Comparison of ENCODE assay signal across 32 cellular contexts in the genomic region with DNA sequence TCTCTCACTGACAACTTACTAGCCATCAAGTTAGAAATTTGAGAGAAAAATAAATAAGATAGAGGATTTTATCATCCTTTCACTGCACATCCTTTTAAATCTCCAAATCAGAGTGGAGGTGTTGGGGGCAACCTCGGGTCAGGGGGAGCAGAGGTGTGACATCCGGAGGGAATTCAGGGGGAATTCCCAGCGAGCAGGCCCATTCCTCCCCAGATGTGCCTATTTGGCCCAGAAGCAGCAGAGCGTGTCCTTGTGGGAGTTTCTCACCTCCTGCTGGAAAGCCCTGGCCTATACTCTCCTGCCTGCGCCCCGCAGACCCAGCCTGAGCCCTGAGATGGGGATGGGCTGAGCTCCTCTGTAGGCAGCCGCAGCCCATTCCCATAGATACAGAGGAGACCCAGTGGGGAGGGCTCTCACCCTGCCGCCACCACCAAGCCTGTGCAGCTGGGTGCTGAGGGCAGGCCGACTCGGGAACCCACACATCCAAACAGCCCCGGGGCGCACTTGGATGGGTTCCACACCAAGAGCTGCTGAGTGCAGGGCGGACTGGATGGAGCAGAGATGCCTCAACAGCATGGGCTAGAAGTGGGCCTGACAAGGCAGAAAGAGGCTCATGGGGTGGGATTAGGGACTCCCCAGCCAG.
DNase-seq lines count a peak whose midpoint lies in the region; ATAC-seq and TF ChIP-seq lines count a peak whose summit lies in the region.
"Had no signal": no experiment of that assay in that cellular context is flagged by ENCODE, and none has a peak within 500 bp of the region (broad histone marks: within the 10 kb centered on the region; RNA-seq: fewer than 3 reads in every experiment).

No MANE protein-coding gene starts in this region.

- H3K9me3 Mint-ChIP-seq in GM23338 (peaks cover 3% of the 10 kb centered on the region; the same call in 2 of the 3 replicates), nephron (peaks cover 5% of the 10 kb centered on the region)
- H3K9me3 Mint-ChIP-seq: T-helper 2 cell treated with Interferon-gamma antibody and Interleukin-4, amounts not matched to agents 5 μg/mL and 100 μg/mL, for 36 hours had no signal

- no peaks in the 10 kb centered on the region for H3K36me3 ChIP-seq in GM23338 (ENCODE audit: insufficient read depth)
- H3K36me3 ChIP-seq: adrenal gland; BLaER1 treated with 17β-estradiol and CSF1 and Interleukin-3, amounts not matched to agents 10 nM and 100 nM; breast epithelium; vagina had no signal

- H3K27me3 ChIP-seq in GM23338 (ENCODE audit: insufficient read depth): no peaks in the 10 kb centered on the region
- H3K27me3 ChIP-seq: adrenal gland; BLaER1 treated with 17β-estradiol and CSF1 and Interleukin-3, amounts not matched to agents 10 nM and 100 nM; breast epithelium; foreskin keratinocyte; vagina had no signal

- no peak overlapping the region for H3K27ac ChIP-seq in GM23338 (ENCODE audit: low read depth)
- H3K27ac ChIP-seq: adrenal gland, foreskin keratinocyte, psoas muscle, SK-N-MC had no signal

- no peaks in the 10 kb centered on the region for H4K20me1 ChIP-seq in GM23338 (replicated peaks; ENCODE audit: insufficient read depth)
- H4K20me1 ChIP-seq: BLaER1 treated with 17β-estradiol and CSF1 and Interleukin-3, amounts not matched to agents 10 nM and 100 nM had no signal

- H3K27ac Mint-ChIP-seq in GM23338 (no peak overlapping the region), nephron (peak overlapping the region; percentile 58 to 66 (median 58))
- H3K27ac Mint-ChIP-seq: T-helper 2 cell treated with Interferon-gamma antibody and Interleukin-4, amounts not matched to agents 5 μg/mL and 100 μg/mL, for 36 hours had no signal

- peaks cover 15% of the 10 kb centered on the region for H3K4me1 Mint-ChIP-seq in GM23338
- H3K4me1 Mint-ChIP-seq in nephron: peaks cover 24% of the 10 kb centered on the region

- no peak overlapping the region for H3K4me3 Mint-ChIP-seq in GM23338
- no peak overlapping the region for H3K4me3 Mint-ChIP-seq in nephron
- H3K4me3 Mint-ChIP-seq: activated T-cell treated with anti-CD3 and anti-CD28 coated beads, Interleukin-2, amount 50 U/mL, for 4 hours; T-helper 2 cell treated with Interferon-gamma antibody and Interleukin-4, amounts not matched to agents 5 μg/mL and 100 μg/mL, for 36 hours had no signal

- no peak overlapping the region for H3K4me2 ChIP-seq in GM23338

- peak; percentile 38; the same call in 2 of the 3 replicates for ATAC-seq in GM23338
- ATAC-seq: activated T-cell treated with anti-CD3 and anti-CD28 coated beads, Interleukin-2, amount 50 U/mL, for 4 hours; foreskin keratinocyte; psoas muscle had no signal

- peaks cover 21% of the 10 kb centered on the region for H3K9me2 ChIP-seq in GM23338 (ENCODE audit: insufficient read depth)

- H3K4me1 ChIP-seq in GM23338 (ENCODE audit: insufficient read depth): peaks cover 10% of the 10 kb centered on the region; the same call in 1 of the 2 replicates
- H3K4me1 ChIP-seq: adrenal gland, foreskin keratinocyte, psoas muscle had no signal

- H3K4me3 ChIP-seq in GM12864 (ENCODE audit: low read depth, low read length) (peak overlapping the region; percentile 24; the same call in 1 of the 2 replicates), GM23338 (no peak overlapping the region)
- H3K4me3 ChIP-seq: adrenal gland; BLaER1 treated with 17β-estradiol and CSF1 and Interleukin-3, amounts not matched to agents 10 nM and 100 nM; breast epithelium; psoas muscle; SK-N-MC; vagina had no signal

- H3F3A ChIP-seq in GM23338 (replicated peaks; ENCODE audit: low read depth): no peaks in the 10 kb centered on the region

- no peak overlapping the region for H2AFZ ChIP-seq in GM23338

- DNase-seq in GM12864 (ENCODE audit: low read depth) (no peak), GM23338 (ENCODE audit: low spot score) (no peak), M059J (ENCODE audit: low read depth) (peak; percentile 20), NCI-H2227 treated with DMSO at 0.1 percent for 48 hours (lab: John Stamatoyannopoulos, UW) (no peak), NCI-H524 (lab: John Stamatoyannopoulos, UW) (no peak), DMS153 (lab: John Stamatoyannopoulos, UW) (no peak), NCI-H2227 (lab: John Stamatoyannopoulos, UW; ENCODE audit: unreplicated experiment) (no peak)
- DNase-seq: activated CD4-positive, alpha-beta T cell treated with anti-CD3 and anti-CD28 coated beads for 4 hours; activated naive CD4-positive, alpha-beta T cell treated with Interleukin-2 at 50 U/mL for 16 hours; activated T-cell treated with anti-CD3 and anti-CD28 coated beads, Interleukin-2, amount 50 U/mL, for 4 hours; COR-L47; DMS79; effector CD8-positive, alpha-beta T cell; erythroblast; foreskin keratinocyte; HCEC 1CT; mammary epithelial cell; NCI-H1048; NCI-H1694 treated with DMSO at 0.1 percent for 48 hours; NCI-H2171; NCI-H526; nucleus accumbens; psoas muscle; RPMI8226; stimulated activated CD8-positive, alpha-beta memory T cell treated with anti-CD3 and anti-CD28 coated beads, Interleukin-4, amount 100 ng/mL, for 48 hours had no signal

- no peak for TF ChIP-seq CTCF in GM12864 (IDR thresholded peaks at IDR 0.05; ENCODE audit: low read depth, low read length, missing control alignments)
- no peak for TF ChIP-seq CTCF in GM23338 (conservative IDR thresholded peaks at IDR 0.05; ENCODE audit: low read depth in 2 of 2)
- no peak for TF ChIP-seq CTCF in nephron (IDR thresholded peaks at IDR 0.05; ENCODE audit: unreplicated experiment in 3 of 3)

- no peaks in the 10 kb centered on the region for H3K79me2 ChIP-seq in GM23338 (replicated peaks; ENCODE audit: insufficient read depth)

- H3K36me3 Mint-ChIP-seq in GM23338 (ENCODE audit: low read depth) (peaks cover 2% of the 10 kb centered on the region; the same call in 2 of the 3 replicates), nephron (ENCODE audit: low read depth) (peaks cover 4% of the 10 kb centered on the region)

- H3K27me3 Mint-ChIP-seq in GM23338 (ENCODE audit: insufficient read depth, low read depth, poor library complexity) (peaks cover 11% of the 10 kb centered on the region), nephron (ENCODE audit: low read depth) (peaks cover 3% of the 10 kb centered on the region)

TF ChIP-seq in GM23338, 12 proteins besides CTCF, POLR2A, EP300 and RAD21 (continues in another document):
- TF ChIP-seq CREB1 (CRISPR knock-in tag; IDR thresholded peaks at IDR 0.05; ENCODE audit: low read depth): no peak
- TF ChIP-seq ZNF331 (CRISPR knock-in tag; IDR thresholded peaks at IDR 0.05; ENCODE audit: low read depth): no peak
- TF ChIP-seq, protein P1, sequence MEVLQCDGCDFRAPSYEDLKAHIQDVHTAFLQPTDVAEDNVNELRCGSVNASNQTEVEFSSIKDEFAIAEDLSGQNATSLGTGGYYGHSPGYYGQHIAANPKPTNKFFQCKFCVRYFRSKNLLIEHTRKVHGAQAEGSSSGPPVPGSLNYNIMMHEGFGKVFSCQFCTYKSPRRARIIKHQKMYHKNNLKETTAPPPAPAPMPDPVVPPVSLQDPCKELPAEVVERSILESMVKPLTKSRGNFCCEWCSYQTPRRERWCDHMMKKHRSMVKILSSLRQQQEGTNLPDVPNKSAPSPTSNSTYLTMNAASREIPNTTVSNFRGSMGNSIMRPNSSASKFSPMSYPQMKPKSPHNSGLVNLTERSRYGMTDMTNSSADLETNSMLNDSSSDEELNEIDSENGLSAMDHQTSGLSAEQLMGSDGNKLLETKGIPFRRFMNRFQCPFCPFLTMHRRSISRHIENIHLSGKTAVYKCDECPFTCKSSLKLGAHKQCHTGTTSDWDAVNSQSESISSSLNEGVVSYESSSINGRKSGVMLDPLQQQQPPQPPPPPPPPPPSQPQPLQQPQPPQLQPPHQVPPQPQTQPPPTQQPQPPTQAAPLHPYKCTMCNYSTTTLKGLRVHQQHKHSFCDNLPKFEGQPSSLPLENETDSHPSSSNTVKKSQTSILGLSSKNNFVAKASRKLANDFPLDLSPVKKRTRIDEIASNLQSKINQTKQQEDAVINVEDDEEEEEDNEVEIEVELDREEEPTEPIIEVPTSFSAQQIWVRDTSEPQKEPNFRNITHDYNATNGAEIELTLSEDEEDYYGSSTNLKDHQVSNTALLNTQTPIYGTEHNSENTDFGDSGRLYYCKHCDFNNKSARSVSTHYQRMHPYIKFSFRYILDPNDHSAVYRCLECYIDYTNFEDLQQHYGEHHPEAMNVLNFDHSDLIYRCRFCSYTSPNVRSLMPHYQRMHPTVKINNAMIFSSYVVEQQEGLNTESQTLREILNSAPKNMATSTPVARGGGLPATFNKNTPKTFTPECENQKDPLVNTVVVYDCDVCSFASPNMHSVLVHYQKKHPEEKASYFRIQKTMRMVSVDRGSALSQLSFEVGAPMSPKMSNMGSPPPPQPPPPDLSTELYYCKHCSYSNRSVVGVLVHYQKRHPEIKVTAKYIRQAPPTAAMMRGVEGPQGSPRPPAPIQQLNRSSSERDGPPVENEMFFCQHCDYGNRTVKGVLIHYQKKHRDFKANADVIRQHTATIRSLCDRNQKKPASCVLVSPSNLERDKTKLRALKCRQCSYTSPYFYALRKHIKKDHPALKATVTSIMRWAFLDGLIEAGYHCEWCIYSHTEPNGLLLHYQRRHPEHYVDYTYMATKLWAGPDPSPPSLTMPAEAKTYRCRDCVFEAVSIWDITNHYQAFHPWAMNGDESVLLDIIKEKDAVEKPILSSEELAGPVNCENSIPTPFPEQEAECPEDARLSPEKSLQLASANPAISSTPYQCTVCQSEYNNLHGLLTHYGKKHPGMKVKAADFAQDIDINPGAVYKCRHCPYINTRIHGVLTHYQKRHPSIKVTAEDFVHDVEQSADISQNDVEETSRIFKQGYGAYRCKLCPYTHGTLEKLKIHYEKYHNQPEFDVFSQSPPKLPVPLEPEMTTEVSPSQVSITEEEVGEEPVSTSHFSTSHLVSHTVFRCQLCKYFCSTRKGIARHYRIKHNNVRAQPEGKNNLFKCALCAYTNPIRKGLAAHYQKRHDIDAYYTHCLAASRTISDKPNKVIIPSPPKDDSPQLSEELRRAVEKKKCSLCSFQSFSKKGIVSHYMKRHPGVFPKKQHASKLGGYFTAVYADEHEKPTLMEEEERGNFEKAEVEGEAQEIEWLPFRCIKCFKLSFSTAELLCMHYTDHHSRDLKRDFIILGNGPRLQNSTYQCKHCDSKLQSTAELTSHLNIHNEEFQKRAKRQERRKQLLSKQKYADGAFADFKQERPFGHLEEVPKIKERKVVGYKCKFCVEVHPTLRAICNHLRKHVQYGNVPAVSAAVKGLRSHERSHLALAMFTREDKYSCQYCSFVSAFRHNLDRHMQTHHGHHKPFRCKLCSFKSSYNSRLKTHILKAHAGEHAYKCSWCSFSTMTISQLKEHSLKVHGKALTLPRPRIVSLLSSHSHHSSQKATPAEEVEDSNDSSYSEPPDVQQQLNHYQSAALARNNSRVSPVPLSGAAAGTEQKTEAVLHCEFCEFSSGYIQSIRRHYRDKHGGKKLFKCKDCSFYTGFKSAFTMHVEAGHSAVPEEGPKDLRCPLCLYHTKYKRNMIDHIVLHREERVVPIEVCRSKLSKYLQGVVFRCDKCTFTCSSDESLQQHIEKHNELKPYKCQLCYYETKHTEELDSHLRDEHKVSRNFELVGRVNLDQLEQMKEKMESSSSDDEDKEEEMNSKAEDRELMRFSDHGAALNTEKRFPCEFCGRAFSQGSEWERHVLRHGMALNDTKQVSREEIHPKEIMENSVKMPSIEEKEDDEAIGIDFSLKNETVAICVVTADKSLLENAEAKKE (CRISPR knock-in tag; IDR thresholded peaks at IDR 0.05): no peak
- TF ChIP-seq STAT1 (IDR thresholded peaks at IDR 0.05; ENCODE audit: unreplicated experiment): no peak
- no peak for TF ChIP-seq NANOG (IDR thresholded peaks at IDR 0.05; ENCODE audit: borderline replicate concordance)
